Comparison of ENCODE assay signal across 7 cellular contexts in the genomic region with DNA sequence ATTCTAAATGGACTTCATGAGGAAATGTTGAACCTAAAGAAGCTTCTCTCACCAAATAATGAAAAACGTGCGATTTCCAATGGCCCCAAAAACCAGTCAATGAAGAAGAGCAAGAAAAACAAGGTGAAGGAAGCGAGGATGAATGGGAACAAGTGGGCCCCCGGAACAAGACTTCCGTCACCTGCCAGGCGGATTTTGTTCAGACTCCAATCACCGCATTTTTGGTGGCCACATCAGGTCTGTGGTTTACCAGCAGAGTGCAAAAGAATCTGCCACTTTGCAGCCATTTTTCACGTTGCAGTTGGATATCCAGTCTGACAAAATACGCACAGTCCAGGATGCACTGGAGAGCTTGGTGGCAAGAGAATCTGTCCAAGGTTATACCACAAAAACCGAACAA. TPM values are rescaled to one million over a fixed set of nuclear protein-coding genes. Genes with fewer than 3 reads are reported as not detected.
"Had no signal": no experiment of that assay in that cellular context is flagged by ENCODE, and none has a peak within 500 bp of the region (broad histone marks: within the 10 kb centered on the region; RNA-seq: fewer than 3 reads in every experiment).

No MANE protein-coding gene starts in this region.

RNA-seq across cellular contexts. Expression of gene OR11H2, which starts 34.4 kb away (rescaled TPM):
- total RNA-seq: GM23248, H4, H7, HepG2, HFFc6, HT1080 had no signal
- polyA plus RNA-seq: GM23248, HepG2, IgD-negative memory B cell had no signal
